In genomic region chr22:30272781-30273180, GRCh38 we compare ENCODE assay signal across 15 cellular contexts. TPM values are rescaled to one million over a fixed set of nuclear protein-coding genes. Genes with fewer than 3 reads are reported as not detected.
A peak's percentile ranks its signal among the peaks of the same experiment; 100 is the strongest.
DNase-seq lines count a peak whose midpoint lies in the region; ATAC-seq and TF ChIP-seq lines count a peak whose summit lies in the region.
"Had no signal": no experiment of that assay in that cellular context is flagged by ENCODE, and none has a peak within 500 bp of the region (broad histone marks: within the 10 kb centered on the region; RNA-seq: fewer than 3 reads in every experiment).

No MANE protein-coding gene starts in this region.

- DNase-seq in activated naive CD4-positive, alpha-beta T cell treated with anti-CD3 and anti-CD28 coated beads, Interleukin-2, amount 10 ng/mL, durations not matched to agents 7 days and 5 days, result no peak
- no peak for DNase-seq in activated naive CD4-positive, alpha-beta T cell treated with Interleukin-2 at 50 U/mL for 16 hours
- no peak for DNase-seq in CD8-positive, alpha-beta T cell
- DNase-seq in activated T-helper 1 cell treated with anti-CD3 and anti-CD28 coated beads, Interleukin-12 subunit alpha, Interleukin-12 subunit beta, Interleukin-2, Interleukin-4 antibody, amounts not matched to agents 30 ng/mL and 10 ng/mL and 1 ng/mL, durations not matched to agents 14 hours and 24 hours and 36 hours (ENCODE audit: low spot score), result no peak
- no peak for DNase-seq in OCI-M1 (lab: John Stamatoyannopoulos, UW)
- no peak for DNase-seq in NCI-H2029 (lab: John Stamatoyannopoulos, UW)
- DNase-seq: DMS79, NCI-H1105, NCI-H2081 treated with DMSO at 0.1 percent for 48 hours, NCI-H510A, NCI-H748 treated with DMSO at 0.1 percent for 48 hours had no signal

- no peak for TF ChIP-seq CTCF in CD8-positive, alpha-beta T cell (IDR thresholded peaks at IDR 0.05)
- no peak for TF ChIP-seq CTCF in neutrophil (IDR thresholded peaks at IDR 0.05)

- H3K9me3 Mint-ChIP-seq in activated naive CD4-positive, alpha-beta T cell treated with anti-CD3 and anti-CD28 coated beads, Interleukin-2, amount 10 ng/mL, durations not matched to agents 7 days and 5 days, result no peaks in the 10 kb centered on the region
- no peaks in the 10 kb centered on the region for H3K9me3 Mint-ChIP-seq in CD8-positive, alpha-beta T cell
- no peaks in the 10 kb centered on the region for H3K9me3 Mint-ChIP-seq in activated T-helper 1 cell treated with anti-CD3 and anti-CD28 coated beads, Interleukin-12 subunit alpha, Interleukin-12 subunit beta, Interleukin-2, Interleukin-4 antibody, amounts not matched to agents 30 ng/mL and 10 ng/mL and 1 ng/mL, durations not matched to agents 14 hours and 24 hours and 36 hours

- H3K36me3 ChIP-seq in CD8-positive, alpha-beta T cell (ENCODE audit: insufficient read depth, low read length), result no peaks in the 10 kb centered on the region
- H3K36me3 ChIP-seq in neutrophil, result peaks cover 4% of the 10 kb centered on the region

- peak overlapping the region; percentile 35 for H3K27ac Mint-ChIP-seq in activated naive CD4-positive, alpha-beta T cell treated with anti-CD3 and anti-CD28 coated beads, Interleukin-2, amount 10 ng/mL, durations not matched to agents 7 days and 5 days
- peak overlapping the region; percentile 77 for H3K27ac Mint-ChIP-seq in CD8-positive, alpha-beta T cell
- H3K27ac Mint-ChIP-seq in activated T-helper 1 cell treated with anti-CD3 and anti-CD28 coated beads, Interleukin-12 subunit alpha, Interleukin-12 subunit beta, Interleukin-2, Interleukin-4 antibody, amounts not matched to agents 30 ng/mL and 10 ng/mL and 1 ng/mL, durations not matched to agents 14 hours and 24 hours and 36 hours, result peak overlapping the region; percentile 8

- peaks cover 59% of the 10 kb centered on the region for H3K36me3 Mint-ChIP-seq in activated naive CD4-positive, alpha-beta T cell treated with anti-CD3 and anti-CD28 coated beads, Interleukin-2, amount 10 ng/mL, durations not matched to agents 7 days and 5 days
- H3K36me3 Mint-ChIP-seq in CD8-positive, alpha-beta T cell, result peaks cover 26% of the 10 kb centered on the region
- peaks cover 32% of the 10 kb centered on the region for H3K36me3 Mint-ChIP-seq in activated T-helper 1 cell treated with anti-CD3 and anti-CD28 coated beads, Interleukin-12 subunit alpha, Interleukin-12 subunit beta, Interleukin-2, Interleukin-4 antibody, amounts not matched to agents 30 ng/mL and 10 ng/mL and 1 ng/mL, durations not matched to agents 14 hours and 24 hours and 36 hours (ENCODE audit: low read depth)

- peaks cover 26% of the 10 kb centered on the region for H3K4me1 ChIP-seq in CD8-positive, alpha-beta T cell (ENCODE audit: insufficient read depth, low read length)
- H3K4me1 ChIP-seq in neutrophil (ENCODE audit: control insufficient read depth in 1 of 2, insufficient read depth in 1 of 2, low read depth in 1 of 2, low read length in 1 of 2), result peaks cover 96 to 98% of the 10 kb centered on the region in 2 experiments

- no peak overlapping the region for H3K27ac ChIP-seq in CD8-positive, alpha-beta T cell (ENCODE audit: low read depth, low read length)
- peak overlapping the region; percentile 100 for H3K27ac ChIP-seq in neutrophil
- H3K27ac ChIP-seq: A549 had no signal

- no peak overlapping the region for H3K4me3 ChIP-seq in CD8-positive, alpha-beta T cell (ENCODE audit: low read depth, low read length)
- peak overlapping the region in 1 of 2 experiments; percentile 36 for H3K4me3 ChIP-seq in neutrophil (ENCODE audit: low read depth in 1 of 2, low read length in 1 of 2)
- H3K4me3 ChIP-seq: A549, K562 had no signal

- peaks cover 1% of the 10 kb centered on the region for H3K27me3 Mint-ChIP-seq in activated naive CD4-positive, alpha-beta T cell treated with anti-CD3 and anti-CD28 coated beads, Interleukin-2, amount 10 ng/mL, durations not matched to agents 7 days and 5 days
- no peaks in the 10 kb centered on the region for H3K27me3 Mint-ChIP-seq in CD8-positive, alpha-beta T cell (ENCODE audit: low read depth)
- no peaks in the 10 kb centered on the region for H3K27me3 Mint-ChIP-seq in activated T-helper 1 cell treated with anti-CD3 and anti-CD28 coated beads, Interleukin-12 subunit alpha, Interleukin-12 subunit beta, Interleukin-2, Interleukin-4 antibody, amounts not matched to agents 30 ng/mL and 10 ng/mL and 1 ng/mL, durations not matched to agents 14 hours and 24 hours and 36 hours (ENCODE audit: insufficient read depth)

- no peak for ATAC-seq in CD8-positive, alpha-beta T cell
- ATAC-seq: A549, K562 had no signal

- H3K27me3 ChIP-seq in CD8-positive, alpha-beta T cell (ENCODE audit: insufficient read depth, low read length), result no peaks in the 10 kb centered on the region
- no peaks in the 10 kb centered on the region for H3K27me3 ChIP-seq in neutrophil

- intact Hi-C loops in CD8-positive, alpha-beta T cell (cut with DNase I, micrococcal nuclease), result no loop called here
- intact Hi-C loops in activated T-helper 1 cell treated with anti-CD3 and anti-CD28 coated beads, Interleukin-12 subunit alpha, Interleukin-12 subunit beta, Interleukin-2, Interleukin-4 antibody, amounts not matched to agents 30 ng/mL and 10 ng/mL and 1 ng/mL, durations not matched to agents 14 hours and 24 hours and 36 hours (cut with micrococcal nuclease), result no loop called here

- no peaks in the 10 kb centered on the region for H3K9me3 ChIP-seq in CD8-positive, alpha-beta T cell (ENCODE audit: low read length)
- H3K9me3 ChIP-seq in neutrophil, result no peaks in the 10 kb centered on the region
- H3K9me3 ChIP-seq: A549 had no signal

- CTCF ChIA-PET in activated naive CD4-positive, alpha-beta T cell treated with anti-CD3 and anti-CD28 coated beads, Interleukin-2, amount 10 ng/mL, durations not matched to agents 7 days and 5 days (lab: Charles Lee), result no interaction called here
- CTCF ChIA-PET in CD8-positive, alpha-beta T cell (lab: Charles Lee), result no interaction called here

- H3K4me3 Mint-ChIP-seq in activated naive CD4-positive, alpha-beta T cell treated with anti-CD3 and anti-CD28 coated beads, Interleukin-2, amount 10 ng/mL, durations not matched to agents 7 days and 5 days, result no peak overlapping the region
- H3K4me3 Mint-ChIP-seq in CD8-positive, alpha-beta T cell, result no peak overlapping the region
- no peak overlapping the region for H3K4me3 Mint-ChIP-seq in activated T-helper 1 cell treated with anti-CD3 and anti-CD28 coated beads, Interleukin-12 subunit alpha, Interleukin-12 subunit beta, Interleukin-2, Interleukin-4 antibody, amounts not matched to agents 30 ng/mL and 10 ng/mL and 1 ng/mL, durations not matched to agents 14 hours and 24 hours and 36 hours

- POLR2A ChIA-PET in CD8-positive, alpha-beta T cell (lab: Charles Lee), result no interaction called here

- peaks cover 77% of the 10 kb centered on the region for H3K4me1 Mint-ChIP-seq in activated naive CD4-positive, alpha-beta T cell treated with anti-CD3 and anti-CD28 coated beads, Interleukin-2, amount 10 ng/mL, durations not matched to agents 7 days and 5 days
- peaks cover 27% of the 10 kb centered on the region for H3K4me1 Mint-ChIP-seq in CD8-positive, alpha-beta T cell (ENCODE audit: low read depth)
- peaks cover 75% of the 10 kb centered on the region for H3K4me1 Mint-ChIP-seq in activated T-helper 1 cell treated with anti-CD3 and anti-CD28 coated beads, Interleukin-12 subunit alpha, Interleukin-12 subunit beta, Interleukin-2, Interleukin-4 antibody, amounts not matched to agents 30 ng/mL and 10 ng/mL and 1 ng/mL, durations not matched to agents 14 hours and 24 hours and 36 hours (ENCODE audit: low read depth)

RNA-seq across cellular contexts. Expression of gene OSM, which starts 6.1 kb away (rescaled TPM):
- 10 to 100 TPM; 26.1 to 26.5 TPM for total RNA-seq in CD8-positive, alpha-beta T cell
- 76.7 and 78.3 TPM in 2 replicates for total RNA-seq in activated T-helper 1 cell treated with anti-CD3 and anti-CD28 coated beads, Interleukin-12 subunit alpha, Interleukin-12 subunit beta, Interleukin-2, Interleukin-4 antibody, amounts not matched to agents 30 ng/mL and 10 ng/mL and 1 ng/mL, durations not matched to agents 14 hours and 24 hours and 36 hours
- total RNA-seq: H1, K562 had no signal

RNA-seq across cellular contexts. Expression of gene CASTOR1, which starts 16.5 kb away (rescaled TPM):
- 10 to 100 TPM; 17.2 to 21.9 TPM for total RNA-seq in CD8-positive, alpha-beta T cell
- total RNA-seq in activated T-helper 1 cell treated with anti-CD3 and anti-CD28 coated beads, Interleukin-12 subunit alpha, Interleukin-12 subunit beta, Interleukin-2, Interleukin-4 antibody, amounts not matched to agents 30 ng/mL and 10 ng/mL and 1 ng/mL, durations not matched to agents 14 hours and 24 hours and 36 hours, result 5.6 and 8.8 TPM in 2 replicates

RNA-seq across cellular contexts. Expression of gene LIF, which starts 26.2 kb away (rescaled TPM):
- under 1 TPM; 0.30 to 0.42 TPM for total RNA-seq in CD8-positive, alpha-beta T cell
- total RNA-seq in activated T-helper 1 cell treated with anti-CD3 and anti-CD28 coated beads, Interleukin-12 subunit alpha, Interleukin-12 subunit beta, Interleukin-2, Interleukin-4 antibody, amounts not matched to agents 30 ng/mL and 10 ng/mL and 1 ng/mL, durations not matched to agents 14 hours and 24 hours and 36 hours, result 450 and 455 TPM in 2 replicates

RNA-seq across cellular contexts. Expression of gene TBC1D10A, which starts 54.0 kb away (rescaled TPM):
- 10 to 100 TPM; 77.5 to 87.3 TPM for total RNA-seq in CD8-positive, alpha-beta T cell
- 17.3 and 24.9 TPM in 2 replicates for total RNA-seq in activated T-helper 1 cell treated with anti-CD3 and anti-CD28 coated beads, Interleukin-12 subunit alpha, Interleukin-12 subunit beta, Interleukin-2, Interleukin-4 antibody, amounts not matched to agents 30 ng/mL and 10 ng/mL and 1 ng/mL, durations not matched to agents 14 hours and 24 hours and 36 hours

Comparison
In these comparisons a context has a peak if more than half of its experiments do, and no peak if none do; other contexts are left out.
1. H3K27ac Mint-ChIP-seq: peak in every context shown above with its lines; median percentile 77 in CD8-positive, alpha-beta T cell; 35 in activated naive CD4-positive, alpha-beta T cell treated with anti-CD3 and anti-CD28 coated beads, Interleukin-2, amount 10 ng/mL, durations not matched to agents 7 days and 5 days; 8 in activated T-helper 1 cell treated with anti-CD3 and anti-CD28 coated beads, Interleukin-12 subunit alpha, Interleukin-12 subunit beta, Interleukin-2, Interleukin-4 antibody, amounts not matched to agents 30 ng/mL and 10 ng/mL and 1 ng/mL, durations not matched to agents 14 hours and 24 hours and 36 hours.
2. RNA of gene LIF, which starts 26.2 kb away (total RNA-seq): 450 to 455 TPM in activated T-helper 1 cell treated with anti-CD3 and anti-CD28 coated beads, Interleukin-12 subunit alpha, Interleukin-12 subunit beta, Interleukin-2, Interleukin-4 antibody, amounts not matched to agents 30 ng/mL and 10 ng/mL and 1 ng/mL, durations not matched to agents 14 hours and 24 hours and 36 hours; 0.30 to 0.42 TPM in CD8-positive, alpha-beta T cell; every median in the first group is over 100 times any median in the second.